18 cellular contexts compared by ENCODE assay signal in genomic region chr18:76545433-76546281, GRCh38. TPM values are rescaled to one million over a fixed set of nuclear protein-coding genes. Genes with fewer than 3 reads are reported as not detected.
DNase-seq lines count a peak whose midpoint lies in the region; ATAC-seq and TF ChIP-seq lines count a peak whose summit lies in the region.
"Had no signal": no experiment of that assay in that cellular context is flagged by ENCODE, and none has a peak within 500 bp of the region (broad histone marks: within the 10 kb centered on the region; RNA-seq: fewer than 3 reads in every experiment).

No MANE protein-coding gene starts in this region.

- peak overlapping the region; percentile 81 for H3K27ac ChIP-seq in HL-60 (replicated peaks)
- H3K27ac ChIP-seq in subcutaneous abdominal adipose tissue (ENCODE audit: low read depth, low read length): no peak overlapping the region
- H3K27ac ChIP-seq in substantia nigra (ENCODE audit: low read depth, low read length, poor library complexity, severe bottlenecking): no peak overlapping the region
- H3K27ac ChIP-seq: pancreas had no signal

- H3K9me3 ChIP-seq in subcutaneous abdominal adipose tissue (ENCODE audit: control insufficient read depth in 5 of 5, low read length in 5 of 5): no peaks in the 10 kb centered on the region
- H3K9me3 ChIP-seq: pancreas had no signal

- no peaks in the 10 kb centered on the region for H3K4me1 Mint-ChIP-seq in activated T-cell treated with anti-CD3 and anti-CD28 coated beads, Interleukin-2, amount 50 U/mL, for 72 hours (ENCODE audit: low read depth)
- H3K4me1 Mint-ChIP-seq: B cell; stimulated activated naive B cell treated with anti-CD40 and anti-IgM and Interleukin-4, amounts not matched to agents 10 μg/mL and 1 μg/mL and 100 μg/mL, for 72 hours had no signal

- ATAC-seq in activated T-cell treated with anti-CD3 and anti-CD28 coated beads, Interleukin-2, amount 50 U/mL, for 72 hours (replicated peaks in 1 of 2): no peak
- ATAC-seq: activated CD8-positive, alpha-beta T cell treated with anti-CD3 and anti-CD28 coated beads, Interleukin-2, amount 10 ng/mL, durations not matched to agents 7 days and 5 days; stimulated activated naive B cell treated with anti-CD40 and anti-IgM and Interleukin-4, amounts not matched to agents 10 μg/mL and 1 μg/mL and 100 μg/mL, for 72 hours had no signal

- H3K4me3 Mint-ChIP-seq in activated T-cell treated with anti-CD3 and anti-CD28 coated beads, Interleukin-2, amount 50 U/mL, for 72 hours: no peak overlapping the region
- H3K4me3 Mint-ChIP-seq: activated CD8-positive, alpha-beta T cell treated with anti-CD3 and anti-CD28 coated beads, Interleukin-2, amount 10 ng/mL, durations not matched to agents 7 days and 5 days; activated T-helper 1 cell treated with anti-CD3 and anti-CD28 coated beads, Interleukin-12 subunit alpha, Interleukin-12 subunit beta, Interleukin-2, Interleukin-4 antibody, amounts not matched to agents 30 ng/mL and 10 ng/mL and 1 ng/mL, durations not matched to agents 14 hours and 24 hours and 36 hours; B cell; stimulated activated naive B cell treated with anti-CD40 and anti-IgM and Interleukin-4, amounts not matched to agents 10 μg/mL and 1 μg/mL and 100 μg/mL, for 72 hours had no signal

- no peak for TF ChIP-seq CTCF in HL-60 (IDR thresholded peaks at IDR 0.05; ENCODE audit: insufficient read depth, low read length)
- TF ChIP-seq CTCF in fibroblast of the aortic adventitia (IDR thresholded peaks at IDR 0.05; ENCODE audit: insufficient read depth, low read length): no peak

- H3K27ac Mint-ChIP-seq in activated T-cell treated with anti-CD3 and anti-CD28 coated beads, Interleukin-2, amount 50 U/mL, for 72 hours: no peak overlapping the region
- H3K27ac Mint-ChIP-seq: activated CD8-positive, alpha-beta T cell treated with anti-CD3 and anti-CD28 coated beads, Interleukin-2, amount 10 ng/mL, durations not matched to agents 7 days and 5 days; activated T-helper 1 cell treated with anti-CD3 and anti-CD28 coated beads, Interleukin-12 subunit alpha, Interleukin-12 subunit beta, Interleukin-2, Interleukin-4 antibody, amounts not matched to agents 30 ng/mL and 10 ng/mL and 1 ng/mL, durations not matched to agents 14 hours and 24 hours and 36 hours; B cell; stimulated activated naive B cell treated with anti-CD40 and anti-IgM and Interleukin-4, amounts not matched to agents 10 μg/mL and 1 μg/mL and 100 μg/mL, for 72 hours had no signal

- H3K9ac ChIP-seq in subcutaneous abdominal adipose tissue (ENCODE audit: low read length in 5 of 5): peak overlapping the region in 1 of 5 donors; percentile 5

- H3K36me3 Mint-ChIP-seq in activated T-cell treated with anti-CD3 and anti-CD28 coated beads, Interleukin-2, amount 50 U/mL, for 72 hours (ENCODE audit: insufficient read depth in 2 of 2): no peaks in the 10 kb centered on the region
- H3K36me3 Mint-ChIP-seq: stimulated activated naive B cell treated with anti-CD40 and anti-IgM and Interleukin-4, amounts not matched to agents 10 μg/mL and 1 μg/mL and 100 μg/mL, for 72 hours had no signal

- no peaks in the 10 kb centered on the region for H3K9me3 Mint-ChIP-seq in activated T-cell treated with anti-CD3 and anti-CD28 coated beads, Interleukin-2, amount 50 U/mL, for 72 hours
- H3K9me3 Mint-ChIP-seq: activated T-helper 1 cell treated with anti-CD3 and anti-CD28 coated beads, Interleukin-12 subunit alpha, Interleukin-12 subunit beta, Interleukin-2, Interleukin-4 antibody, amounts not matched to agents 30 ng/mL and 10 ng/mL and 1 ng/mL, durations not matched to agents 14 hours and 24 hours and 36 hours; stimulated activated naive B cell treated with anti-CD40 and anti-IgM and Interleukin-4, amounts not matched to agents 10 μg/mL and 1 μg/mL and 100 μg/mL, for 72 hours had no signal

- no peaks in the 10 kb centered on the region for H3K27me3 ChIP-seq in HL-60 (ENCODE audit: insufficient read depth, poor library complexity, severe bottlenecking)
- H3K27me3 ChIP-seq in subcutaneous abdominal adipose tissue (ENCODE audit: control insufficient read depth in 5 of 5, insufficient read depth in 4 of 5, low read length in 5 of 5): peaks cover 0 to 4% (median 0%) of the 10 kb centered on the region in 5 donors
- H3K27me3 ChIP-seq: pancreas had no signal

- H3K36me3 ChIP-seq in subcutaneous abdominal adipose tissue (ENCODE audit: control insufficient read depth in 5 of 5, insufficient read depth in 5 of 5, low read length in 5 of 5): no peaks in the 10 kb centered on the region
- H3K36me3 ChIP-seq: pancreas had no signal

- DNase-seq in HL-60 (ENCODE audit: low read depth in 1 of 2, low spot score in 1 of 2) (peak; percentile 63 to 92), SKM-1 (lab: John Stamatoyannopoulos, UW; ENCODE audit: unreplicated experiment) (peak; percentile 43), fibroblast of the aortic adventitia (ENCODE audit: low read depth) (peak; percentile 5), substantia nigra (lab: John Stamatoyannopoulos, UW) (no peak), KG1 (lab: John Stamatoyannopoulos, UW) (no peak), NCI-H128 (lab: John Stamatoyannopoulos, UW; ENCODE audit: unreplicated experiment) (no peak)
- no peak for DNase-seq in activated T-cell treated with anti-CD3 and anti-CD28 coated beads, Interleukin-2, amount 50 U/mL, for 72 hours
- DNase-seq: activated CD8-positive, alpha-beta T cell treated with anti-CD3 and anti-CD28 coated beads, Interleukin-2, amount 10 ng/mL, durations not matched to agents 7 days and 5 days; amniotic stem cell; DMS 273 treated with DMSO at 0.1 percent for 48 hours; Kasumi-1; kidney; NCI-H510A; pancreas; stimulated activated naive B cell treated with anti-CD40 and anti-IgM and Interleukin-4, amounts not matched to agents 10 μg/mL and 1 μg/mL and 100 μg/mL, for 72 hours had no signal

- H3K27me3 Mint-ChIP-seq in activated T-cell treated with anti-CD3 and anti-CD28 coated beads, Interleukin-2, amount 50 U/mL, for 72 hours (ENCODE audit: low read depth): peaks cover 11% of the 10 kb centered on the region

- H3K4me3 ChIP-seq in HL-60 (replicated peaks; ENCODE audit: insufficient read depth, low read length) (peak overlapping the region; percentile 11), fibroblast of the aortic adventitia (ENCODE audit: low read depth, low read length) (no peak overlapping the region), subcutaneous abdominal adipose tissue (ENCODE audit: low read depth in 1 of 5, low read length in 5 of 5) (peak overlapping the region; percentile 8 to 58 (median 43))
- H3K4me3 ChIP-seq: pancreas had no signal

- H3K4me1 ChIP-seq in subcutaneous abdominal adipose tissue (ENCODE audit: control insufficient read depth in 5 of 5, insufficient read depth in 5 of 5, low read length in 5 of 5): peaks cover 0 to 14% (median 14%) of the 10 kb centered on the region in 5 donors
- H3K4me1 ChIP-seq: pancreas had no signal

RNA-seq across cellular contexts. Expression of gene ZNF516, which starts 50.6 kb away (rescaled TPM):
- total RNA-seq in fibroblast of the aortic adventitia (ENCODE audit: low replicate concordance): 10.8 and 21.9 TPM in 2 replicates
- 10 to 100 TPM; 13.2 to 13.9 TPM for total RNA-seq in activated T-cell treated with anti-CD3 and anti-CD28 coated beads, Interleukin-2, amount 50 U/mL, for 72 hours

Comparison
In these comparisons a context has a peak if more than half of its experiments do, and no peak if none do; other contexts are left out.
1. DNase-seq: peak in HL-60 (2 of 2), SKM-1 (single experiment) and fibroblast of the aortic adventitia (single experiment); none in substantia nigra (0 of 49), activated T-cell treated with anti-CD3 and anti-CD28 coated beads, Interleukin-2, amount 50 U/mL, for 72 hours (0 of 2), KG1 (single experiment) and NCI-H128 (single experiment).